In the genomic region with DNA sequence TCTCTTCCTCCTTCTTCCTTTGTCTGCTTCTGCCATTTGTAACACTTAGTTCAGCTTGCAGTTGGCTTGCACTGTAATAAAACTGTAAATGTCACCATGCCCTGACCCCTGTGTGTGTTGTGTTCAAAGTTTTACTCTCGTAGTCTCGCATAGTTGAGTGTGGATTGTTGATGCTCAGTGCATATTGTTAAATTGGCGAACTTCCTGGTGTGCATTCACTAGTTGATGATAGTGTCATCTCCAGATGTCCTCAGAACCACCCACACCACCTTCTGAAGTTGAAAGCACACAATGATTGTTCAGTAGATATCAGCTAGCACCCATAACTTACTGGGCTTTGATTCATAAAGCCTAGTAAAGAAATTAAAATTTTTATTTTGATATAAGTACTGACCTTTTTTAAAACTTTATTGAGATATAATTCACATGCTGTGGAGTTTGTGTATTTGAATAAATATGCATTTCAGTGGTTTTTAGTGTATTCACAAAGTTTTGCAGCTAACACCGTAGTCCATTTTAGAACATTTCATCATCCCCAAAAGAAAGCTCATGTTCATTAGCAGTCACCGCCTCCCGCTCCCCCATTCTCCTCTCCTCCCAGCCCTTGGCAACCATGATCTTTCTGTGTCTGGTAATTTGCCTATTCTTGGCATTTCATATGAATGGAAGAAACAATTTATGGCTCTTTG, we compare ENCODE assay signal across 9 cellular contexts. TPM values are rescaled to one million over a fixed set of nuclear protein-coding genes. Genes with fewer than 3 reads are reported as not detected.
DNase-seq lines count a peak whose midpoint lies in the region; ATAC-seq and TF ChIP-seq lines count a peak whose summit lies in the region.
"Had no signal": no experiment of that assay in that cellular context is flagged by ENCODE, and none has a peak within 500 bp of the region (broad histone marks: within the 10 kb centered on the region; RNA-seq: fewer than 3 reads in every experiment).

No MANE protein-coding gene starts in this region.

- H2AFZ ChIP-seq in fibroblast of lung (ENCODE audit: low read length) = no peak overlapping the region

- POLR2A ChIA-PET in Panc1 (lab: Charles Lee) = no interaction called here

- peak; percentile 21 for DNase-seq in stimulated activated CD4-positive, alpha-beta T cell treated with anti-CD3 and anti-CD28 coated beads, Interleukin-15, amount 100 ng/mL, for 24 hours
- DNase-seq in stimulated activated CD4-positive, alpha-beta T cell treated with anti-CD3 and anti-CD28 coated beads, Interleukin-12 subunit alpha, Interleukin-12 subunit beta, amount 100 ng/mL, for 4 hours = no peak
- DNase-seq in Panc1 (ENCODE audit: low read depth, low spot score) (no peak), fibroblast of lung (ENCODE audit: low read depth in 2 of 2) (peak; percentile 49 to 56), hepatic stellate cell (ENCODE audit: low spot score) (no peak), SW480 (ENCODE audit: low spot score) (no peak), T1000 (lab: John Stamatoyannopoulos, UW) (no peak), NCI-H82 (lab: John Stamatoyannopoulos, UW) (no peak)
- DNase-seq: NCI-H1417 treated with DMSO at 0.1 percent for 48 hours had no signal

- H3K27me3 ChIP-seq in Panc1 (ENCODE audit: control insufficient read depth, insufficient read depth, low read length) = no peaks in the 10 kb centered on the region
- H3K27me3 ChIP-seq in fibroblast of lung (ENCODE audit: control insufficient read depth, insufficient read depth, low read length) = no peaks in the 10 kb centered on the region

- H3K4me1 ChIP-seq in Panc1 (ENCODE audit: control insufficient read depth, insufficient read depth, low read length) (peaks cover 67% of the 10 kb centered on the region), fibroblast of lung (ENCODE audit: control insufficient read depth, extremely low read depth, insufficient read depth, low read length) (peaks cover 18% of the 10 kb centered on the region)

- peaks cover 92% of the 10 kb centered on the region for H3K79me2 ChIP-seq in fibroblast of lung (ENCODE audit: control insufficient read depth, insufficient read depth, low read length)

- CTCF ChIA-PET in Panc1 (lab: Charles Lee) = no interaction called here

- no peak overlapping the region for H3K9ac ChIP-seq in fibroblast of lung (ENCODE audit: insufficient read depth, low read length)

- no peaks in the 10 kb centered on the region for H3K36me3 ChIP-seq in Panc1 (ENCODE audit: control insufficient read depth, insufficient read depth, low read length)
- no peaks in the 10 kb centered on the region for H3K36me3 ChIP-seq in fibroblast of lung (ENCODE audit: control insufficient read depth, insufficient read depth, low read length)

- intact Hi-C loops in Panc1 (cut with micrococcal nuclease; ENCODE audit: unreplicated experiment) = loop anchor here (5.0 kb wide), 2 partner anchors 102 to 212 kb away; no protein-coding TSS in a partner anchor

- H3K4me3 ChIP-seq in Panc1 (ENCODE audit: low read depth in 2 of 2, low read length in 2 of 2) (no peak overlapping the region; a peak in 1 of 4 replicates), fibroblast of lung (replicated peaks in 1 of 4; ENCODE audit: control extremely low read depth in 1 of 4, insufficient read depth in 1 of 4, low read depth in 3 of 4, low read length in 4 of 4) (no peak overlapping the region)

- in situ Hi-C loops in Panc1 (cut with HindIII; ENCODE audit: low pct_unique_long_range_greater_than_20kb, low sequenced_read_pairs) = no loop called here

- H4K20me1 ChIP-seq in fibroblast of lung (ENCODE audit: control insufficient read depth, extremely low read depth, insufficient read depth, low read length) = no peaks in the 10 kb centered on the region

- peak overlapping the region; percentile 33 for H3K4me2 ChIP-seq in fibroblast of lung (ENCODE audit: extremely low read depth, insufficient read depth, low read length)

- no peak for TF ChIP-seq CTCF in Panc1 (IDR thresholded peaks at IDR 0.05)
- no peak for TF ChIP-seq CTCF in fibroblast of lung (conservative IDR thresholded peaks at IDR 0.05 in 1 of 2, IDR thresholded peaks at IDR 0.05 in 1 of 2; ENCODE audit: low read depth in 1 of 2, low read length in 2 of 2)

- no TSS peak for BruUV-seq in Panc1 (replicated peaks; lab: Mats Ljungman, UMichigan)

- H3K27ac ChIP-seq in Panc1 (ENCODE audit: low read length) = peak overlapping the region; percentile 67
- no peak overlapping the region for H3K27ac ChIP-seq in fibroblast of lung (ENCODE audit: insufficient read depth, low read length)

- ATAC-seq in Panc1 = no peak

- no peaks in the 10 kb centered on the region for H3K9me3 ChIP-seq in Panc1 (ENCODE audit: control insufficient read depth, insufficient read depth, low read depth, low read length)
- no peaks in the 10 kb centered on the region for H3K9me3 ChIP-seq in fibroblast of lung (ENCODE audit: control insufficient read depth, insufficient read depth, low read depth, low read length)

RNA-seq across cellular contexts. Expression of gene USP10, which starts 25.0 kb away (rescaled TPM):
- total RNA-seq in Panc1 (2021; ENCODE audit: unreplicated experiment) = 77.4 TPM
- polyA plus RNA-seq in Panc1 (2012; ENCODE audit: insufficient read length) = 61.8 TPM
- total RNA-seq in fibroblast of lung = 31.8 and 48.6 TPM in 2 replicates
- polyA plus RNA-seq in fibroblast of lung = 59.1 and 70.2 TPM in 2 replicates
- polyA plus RNA-seq in fibroblast of lung (2012) = 62.9 and 68.5 TPM in 2 replicates
- polyA minus RNA-seq in fibroblast of lung (ENCODE audit: low replicate concordance) = 261 and 483 TPM in 2 replicates

Comparison
In these comparisons a context has a peak if more than half of its experiments do, and no peak if none do; other contexts are left out.
1. DNase-seq: peak in stimulated activated CD4-positive, alpha-beta T cell treated with anti-CD3 and anti-CD28 coated beads, Interleukin-15, amount 100 ng/mL, for 24 hours (single experiment) and fibroblast of lung (2 of 2); none in stimulated activated CD4-positive, alpha-beta T cell treated with anti-CD3 and anti-CD28 coated beads, Interleukin-12 subunit alpha, Interleukin-12 subunit beta, amount 100 ng/mL, for 4 hours (single experiment), Panc1 (single experiment), hepatic stellate cell (single experiment), SW480 (single experiment), T1000 (single experiment) and NCI-H82 (single experiment).